20 cellular contexts compared by ENCODE assay signal in genomic region chr21:36459098-36459497, GRCh38. TPM values are rescaled to one million over a fixed set of nuclear protein-coding genes. Genes with fewer than 3 reads are reported as not detected.
DNase-seq lines count a peak whose midpoint lies in the region; ATAC-seq, FAIRE-seq and TF ChIP-seq lines count a peak whose summit lies in the region.
"Had no signal": no experiment of that assay in that cellular context is flagged by ENCODE, and none has a peak within 500 bp of the region (broad histone marks: within the 10 kb centered on the region; RNA-seq: fewer than 3 reads in every experiment).

No MANE protein-coding gene starts in this region.

- in situ Hi-C loops in HepG2 (cut with HindIII; ENCODE audit: extremely low pct_ligation_motif_present, low pct_unique_long_range_greater_than_20kb) = no loop called here

- H3K9ac ChIP-seq in HepG2 (ENCODE audit: insufficient read depth, low read depth, low read length) (no peak overlapping the region), mesenchymal stem cell (ENCODE audit: low read length) (no peak overlapping the region)

- H2BK15ac ChIP-seq in mesenchymal stem cell (ENCODE audit: low read depth, poor library complexity, severe bottlenecking) = no peak overlapping the region

- no peaks in the 10 kb centered on the region for H3K9me3 ChIP-seq in HepG2 (ENCODE audit: low read length)
- no peaks in the 10 kb centered on the region for H3K9me3 ChIP-seq in right lobe of liver
- H3K9me3 ChIP-seq in mesenchymal stem cell (ENCODE audit: control insufficient read depth, low read length) = no peaks in the 10 kb centered on the region
- H3K9me3 ChIP-seq: BE2C, Caco-2 had no signal

- peaks cover 1% of the 10 kb centered on the region for H3K79me1 ChIP-seq in mesenchymal stem cell (replicated peaks; ENCODE audit: low read length, poor library complexity, severe bottlenecking)

- H4K20me1 ChIP-seq in HepG2 (ENCODE audit: insufficient read depth, low read length) = no peaks in the 10 kb centered on the region

- WGBS in HepG2 (ENCODE audit: low lambda C conversion rate) = 60% methylated on average over 1 of the region's 6 CpGs
- WGBS in right lobe of liver (ENCODE audit: insufficient coverage, low coverage, low lambda C conversion rate, missing lambda C conversion rate) = no CpG with 5 or more reads among the region's 6 CpGs
- 94% methylated on average over 6 of the region's 6 CpGs for WGBS in mesenchymal stem cell

- peak; percentile 62 for ATAC-seq in HepG2
- no peak for ATAC-seq in right lobe of liver
- no peak for ATAC-seq in omental fat pad (ENCODE audit: low FRiP score)
- ATAC-seq in GM21447 (IDR thresholded peaks at IDR 0.05; ENCODE audit: unreplicated experiment) = no peak

- no peak overlapping the region for H3K4me2 ChIP-seq in HepG2 (ENCODE audit: low read depth, low read length)
- H3K4me2 ChIP-seq in mesenchymal stem cell (ENCODE audit: low read length, poor library complexity, severe bottlenecking) = no peak overlapping the region

- H2BK5ac ChIP-seq in mesenchymal stem cell (ENCODE audit: low read depth, low read length, poor library complexity, severe bottlenecking) = no peak overlapping the region

- H4K8ac ChIP-seq in mesenchymal stem cell (ENCODE audit: low read length) = no peak overlapping the region

- H2BK120ac ChIP-seq in mesenchymal stem cell (ENCODE audit: low read depth, low read length) = no peak overlapping the region

- H3K18ac ChIP-seq in mesenchymal stem cell (ENCODE audit: low read depth in 1 of 2, low read length in 2 of 2) = no peak overlapping the region

- no TSS peak for BruUV-seq in HepG2 (replicated peaks; lab: Mats Ljungman, UMichigan)

- TF ChIP-seq EP300 in HepG2 (IDR thresholded peaks at IDR 0.05; ENCODE audit: low read depth in 2 of 2, low read length in 2 of 2) = no peak
- no peak for TF ChIP-seq EP300 in HepG2 (CRISPR knock-in tag; IDR thresholded peaks at IDR 0.05; ENCODE audit: borderline replicate concordance)

- POLR2A ChIA-PET in HepG2 (lab: Yijun Ruan, JAX) = no interaction called here

- H3K14ac ChIP-seq in mesenchymal stem cell (ENCODE audit: low read length in 2 of 2) = no peak overlapping the region

- no peak for FAIRE-seq in HepG2 (lab: Jason Lieb, UNC)
- FAIRE-seq: D721Med, H54 had no signal

- intact Hi-C loops in HepG2 (cut with micrococcal nuclease; ENCODE audit: unreplicated experiment) = no loop called here
- intact Hi-C loops in right lobe of liver (cut with DNase I) = no loop called here

- no peak overlapping the region for H2BK12ac ChIP-seq in mesenchymal stem cell (ENCODE audit: low read length in 2 of 2)

- no peak overlapping the region for H3K27ac ChIP-seq in HepG2 (ENCODE audit: extremely low read length, insufficient read depth, low read length)
- no peak overlapping the region for H3K27ac ChIP-seq in right lobe of liver
- H3K27ac ChIP-seq in mesenchymal stem cell (ENCODE audit: low read length, poor library complexity, severe bottlenecking) = no peak overlapping the region
- H3K27ac ChIP-seq: HL-60 had no signal

- no peak overlapping the region for H4K91ac ChIP-seq in mesenchymal stem cell (ENCODE audit: low read length)

- H3K36me3 ChIP-seq in HepG2 (replicated peaks in 1 of 2; ENCODE audit: control insufficient read depth in 1 of 2, insufficient read depth in 2 of 2, low read length in 2 of 2) (no peaks in the 10 kb centered on the region), right lobe of liver (no peaks in the 10 kb centered on the region), mesenchymal stem cell (ENCODE audit: control insufficient read depth in 1 of 2, insufficient read depth in 2 of 2, low read depth in 1 of 2, low read length in 2 of 2) (peaks cover 0 to 5% of the 10 kb centered on the region in 2 experiments)
- H3K36me3 ChIP-seq: BE2C had no signal

- H3K79me2 ChIP-seq in HepG2 (ENCODE audit: insufficient read depth, low read length) = no peaks in the 10 kb centered on the region

- H3K4ac ChIP-seq in mesenchymal stem cell (ENCODE audit: low read depth in 1 of 2, low read length in 2 of 2) = no peak overlapping the region

- H3K4me1 ChIP-seq in HepG2 (ENCODE audit: insufficient read depth, low read length) = peaks cover 5% of the 10 kb centered on the region
- H3K4me1 ChIP-seq in right lobe of liver = peaks cover 0 to 20% (median 9%) of the 10 kb centered on the region in 4 donors
- peaks cover 43% of the 10 kb centered on the region for H3K4me1 ChIP-seq in mesenchymal stem cell (ENCODE audit: control insufficient read depth, insufficient read depth, low read depth, low read length)
- H3K4me1 ChIP-seq: BE2C, Caco-2 had no signal

- TF ChIP-seq POLR2A in HepG2 (IDR thresholded peaks at IDR 0.05; ENCODE audit: insufficient read depth in 1 of 2, low read depth in 2 of 2, low read length in 2 of 2) (no peak), right lobe of liver (IDR thresholded peaks at IDR 0.05) (no peak)

- TF ChIP-seq CTCF in HepG2 (CRISPR knock-in tag; IDR thresholded peaks at IDR 0.05) (no peak), right lobe of liver (IDR thresholded peaks at IDR 0.05) (no peak), omental fat pad (IDR thresholded peaks at IDR 0.05) (no peak)

- CTCF ChIA-PET in HepG2 (lab: Yijun Ruan, JAX; ENCODE audit: low intra/inter-chr PET ratio, low total read pairs) = no interaction called here

- no peak for TF ChIP-seq RAD21 in HepG2 (CRISPR knock-in tag; IDR thresholded peaks at IDR 0.05)

- H2AFZ ChIP-seq in HepG2 (ENCODE audit: low read length) (no peak overlapping the region), mesenchymal stem cell (ENCODE audit: low read depth, low read length) (no peak overlapping the region)

- DNase-seq in HepG2 (ENCODE audit: low spot score) = no peak
- no peak for DNase-seq in right lobe of liver
- DNase-seq in cerebellar cortex (ENCODE audit: low spot score) = peak; percentile 10
- DNase-seq in mesenchymal stem cell = no peak
- no peak for DNase-seq in omental fat pad (ENCODE audit: low spot score)
- DNase-seq in Ammon's horn (ENCODE audit: low spot score) = no peak
- DNase-seq: BE2C; C1 segment of cervical spinal cord; Caco-2; CD4-positive, alpha-beta T cell; GF-D8; HCEC 1CT; KBM-7 had no signal

- H3K27me3 ChIP-seq in HepG2 (ENCODE audit: control insufficient read depth in 1 of 2, insufficient read depth in 2 of 2, low read length in 2 of 2) (peaks cover 0 to 5% of the 10 kb centered on the region in 2 experiments; a peak in 1 of 5 replicates), right lobe of liver (no peaks in the 10 kb centered on the region), mesenchymal stem cell (ENCODE audit: control insufficient read depth in 1 of 2, insufficient read depth in 1 of 2, low read length in 2 of 2) (peaks cover 0 to 8% of the 10 kb centered on the region in 2 experiments)
- H3K27me3 ChIP-seq: BE2C had no signal

- H3K4me3 ChIP-seq in HepG2 (replicated peaks in 1 of 3; ENCODE audit: insufficient read depth in 1 of 3, low read depth in 2 of 3, low read length in 3 of 3) (no peak overlapping the region), right lobe of liver (no peak overlapping the region), mesenchymal stem cell (ENCODE audit: insufficient read depth in 1 of 2, low read depth in 1 of 2, low read length in 2 of 2) (no peak overlapping the region)

- peak overlapping the region; percentile 1 for H2AK5ac ChIP-seq in mesenchymal stem cell (ENCODE audit: low read length, severe bottlenecking)

- no peak overlapping the region for H3K23ac ChIP-seq in mesenchymal stem cell (ENCODE audit: low read length in 2 of 2)

TF ChIP-seq in HepG2, 621 proteins besides CTCF, POLR2A, EP300 and RAD21 (continues in another document):
- TF ChIP-seq ZFX (CRISPR knock-in tag; IDR thresholded peaks at IDR 0.05; ENCODE audit: low read depth) = peak; percentile 15; the same call in 1 of the 2 replicates
- no peak for TF ChIP-seq MEIS1 (CRISPR knock-in tag; IDR thresholded peaks at IDR 0.05; ENCODE audit: borderline replicate concordance)
- no peak for TF ChIP-seq SAFB2 (CRISPR knock-in tag; IDR thresholded peaks at IDR 0.05; ENCODE audit: borderline replicate concordance, low read depth)

RNA-seq across cellular contexts. Expression of gene CLDN14, which starts 20.8 kb away (rescaled TPM):
- total RNA-seq in HepG2 (2016; rRNA removed; fragmentation: Illumina TruSeq; extraction: Trizol) (0.77 and 1.1 TPM in 2 replicates), right lobe of liver (10 to 100 TPM in 4 of 6 experiments, 1 to 10 TPM in 2; 9.3 to 16.7 (median 13.0) TPM), omental fat pad (not detected)
- total RNA-seq in HepG2 (2016; cell fraction: cytosol; rRNA removed; fragmentation: Illumina TruSeq; extraction: Trizol; ENCODE audit: low read depth) = 0.71 and 1.1 TPM in 2 replicates
- total RNA-seq in HepG2 (2016; cell fraction: insoluble cytoplasmic fraction; rRNA removed; fragmentation: Illumina TruSeq; extraction: Trizol) = 0.85 and 1.2 TPM in 2 replicates
- 1.3 and 1.5 TPM in 2 replicates for total RNA-seq in HepG2 (2016; cell fraction: membrane; rRNA removed; fragmentation: Illumina TruSeq; extraction: Trizol)
- 1.1 and 1.3 TPM in 2 replicates for total RNA-seq in HepG2 (2016; cell fraction: nucleus; rRNA removed; fragmentation: Illumina TruSeq; extraction: Trizol)
- polyA plus RNA-seq in HepG2 (2011; rRNA removed) = 1.4 and 3.7 TPM in 2 replicates
- 2.5 and 2.9 TPM in 2 replicates for polyA plus RNA-seq in HepG2 (2011; cell fraction: cytosol; rRNA removed)
- polyA plus RNA-seq in HepG2 (2011; cell fraction: nucleus; rRNA removed) = 4.2 and 6.3 TPM in 2 replicates
- polyA plus RNA-seq in HepG2 (2012) = 3.3 and 6.2 TPM in 2 replicates
- 0.24 and 0.27 TPM in 2 replicates for polyA plus RNA-seq in HepG2 (2016; cell fraction: cytosol; fragmentation: Illumina TruSeq; extraction: Trizol; ENCODE audit: low read depth)
- polyA plus RNA-seq in HepG2 (2016; cell fraction: insoluble cytoplasmic fraction; fragmentation: Illumina TruSeq; extraction: Trizol; ENCODE audit: low read depth) = 0.56 and 0.57 TPM in 2 replicates
- polyA plus RNA-seq in HepG2 (2016; cell fraction: membrane; fragmentation: Illumina TruSeq; extraction: Trizol; ENCODE audit: low read depth) = 0.61 and 0.64 TPM in 2 replicates
- 1.1 and 1.4 TPM in 2 replicates for polyA plus RNA-seq in HepG2 (2016; cell fraction: nucleus; fragmentation: Illumina TruSeq; extraction: Trizol; ENCODE audit: insufficient read depth, low read depth)
- polyA minus RNA-seq in HepG2 (2011; rRNA and poly(A)+ RNA removed; ENCODE audit: low replicate concordance) = 5.6 TPM in 1 of 2 replicates, not detected in the other
- 1.1 and 2.0 TPM in 2 replicates for polyA minus RNA-seq in HepG2 (2011; cell fraction: cytosol; rRNA and poly(A)+ RNA removed)
- 2.8 and 5.1 TPM in 2 replicates for polyA minus RNA-seq in HepG2 (2011; cell fraction: nucleus; rRNA and poly(A)+ RNA removed)
- not detected for polyA plus RNA-seq in mesenchymal stem cell (2013, experiment 1 of 2)
- polyA plus RNA-seq in mesenchymal stem cell (2013, experiment 2 of 2) = not detected
- total RNA-seq: A172; Caco-2; CD4-positive, alpha-beta T cell; HT1080 had no signal
- polyA plus RNA-seq: IgD-negative memory B cell had no signal
